In the genomic region with DNA sequence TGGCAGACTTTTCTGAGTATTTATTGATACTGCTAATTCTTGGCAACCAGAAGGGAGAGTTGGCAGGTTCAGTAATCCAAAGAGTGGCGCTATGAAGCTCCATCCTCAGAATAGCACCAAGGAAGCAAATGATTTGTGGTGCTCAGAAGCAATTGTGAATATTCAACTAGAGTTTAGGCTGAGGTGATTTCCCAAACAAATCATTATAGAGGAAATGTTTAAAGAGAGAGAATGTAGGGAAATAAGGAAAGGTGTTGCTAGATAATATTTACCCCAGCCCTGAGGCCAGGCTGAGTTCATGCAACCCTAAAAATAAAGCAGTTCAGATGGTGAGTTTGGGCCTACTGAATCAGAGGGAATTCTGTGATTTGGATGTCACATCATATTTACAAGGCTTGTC, we compare ENCODE assay signal across 22 cellular contexts.
"Had no signal": no experiment of that assay in that cellular context is flagged by ENCODE, and none has a peak within 500 bp of the region (broad histone marks: within the 10 kb centered on the region; RNA-seq: fewer than 3 reads in every experiment).

No MANE protein-coding gene starts in this region.

- H3K27ac ChIP-seq: coronary artery, dorsolateral prefrontal cortex, esophagus muscularis mucosa, foreskin keratinocyte, gastroesophageal sphincter, heart left ventricle, hepatocyte, left lung, lower lobe of right lung had no signal

- DNase-seq: dermis blood vessel endothelial cell; dorsolateral prefrontal cortex; effector CD4-positive, alpha-beta T cell; effector memory CD4-positive, alpha-beta T cell; foreskin keratinocyte; heart left ventricle; hypothalamus; immature natural killer cell; islet precursor cell; kidney; kidney glomerular epithelial cell; left cardiac atrium; left lung; left ventricle myocardium superior; lower lobe of right lung; mesenchymal stem cell; mucosa of descending colon; naive B cell had no signal
